In genomic region chr2:140158259-140158658, GRCh38 we compare ENCODE assay signal across 11 cellular contexts.
"Had no signal": no experiment of that assay in that cellular context is flagged by ENCODE, and none has a peak within 500 bp of the region (broad histone marks: within the 10 kb centered on the region; RNA-seq: fewer than 3 reads in every experiment).

No MANE protein-coding gene starts in this region.

- H3K4me3 ChIP-seq: GM23248, GM23338, HAP-1 had no signal

- H3K9me3 ChIP-seq: HAP-1 had no signal

- H2AFZ ChIP-seq: GM23248, GM23338 had no signal

- ATAC-seq: GM23338, HCT116 had no signal

- H3K36me3 ChIP-seq: HAP-1 had no signal

- FAIRE-seq: H1, H54 had no signal

- H3K4me2 ChIP-seq: GM23338 had no signal

- DNase-seq: GM23248, GOT3, H7, H9, HCEC 1CT, HFFc6 had no signal

- H3K9ac ChIP-seq: GM23248 had no signal

- H3K27ac ChIP-seq: GM23248 had no signal

- H3K4me1 ChIP-seq: HAP-1 had no signal
